In the genomic region with DNA sequence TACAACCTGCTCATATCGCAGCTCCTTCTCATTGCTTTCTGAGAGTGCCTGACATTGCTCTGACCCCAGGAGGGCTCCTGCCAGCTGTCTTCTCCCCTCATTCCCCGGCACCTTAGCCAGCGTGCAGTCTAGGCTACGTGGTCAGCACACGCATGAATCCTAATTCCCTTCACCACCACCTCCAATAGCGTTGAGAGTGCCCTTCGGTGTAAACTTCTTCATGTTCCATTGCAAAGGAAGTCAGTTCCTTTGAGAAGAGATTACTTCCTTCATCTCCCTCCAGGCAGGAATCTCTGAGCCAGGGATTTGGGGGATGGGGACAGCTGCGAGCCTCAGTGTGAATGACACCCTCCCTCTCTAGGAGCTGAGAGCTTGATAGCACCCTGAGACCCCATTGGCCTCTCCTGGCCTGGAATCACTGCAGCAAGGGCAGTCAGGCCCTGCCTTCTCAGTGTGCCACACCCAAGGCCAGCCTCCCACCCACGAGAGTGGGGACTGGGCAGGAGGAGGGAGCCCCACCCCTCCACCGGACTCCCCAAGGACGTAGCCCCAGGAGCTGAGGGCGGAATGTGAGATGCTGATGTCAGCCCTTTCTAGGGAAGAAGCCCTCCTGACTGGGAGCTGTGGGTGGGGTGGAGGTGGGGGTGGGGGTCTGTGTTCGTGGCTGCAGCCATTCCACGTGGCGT, we compare ENCODE assay signal across 20 cellular contexts. TPM values are rescaled to one million over a fixed set of nuclear protein-coding genes. Genes with fewer than 3 reads are reported as not detected.
A peak's percentile ranks its signal among the peaks of the same experiment; 100 is the strongest.
DNase-seq lines count a peak whose midpoint lies in the region; ATAC-seq and TF ChIP-seq lines count a peak whose summit lies in the region.
"Had no signal": no experiment of that assay in that cellular context is flagged by ENCODE, and none has a peak within 500 bp of the region (broad histone marks: within the 10 kb centered on the region; RNA-seq: fewer than 3 reads in every experiment).

No MANE protein-coding gene starts in this region.

- peaks cover 59% of the 10 kb centered on the region for H3K9me3 Mint-ChIP-seq in endodermal cell

- intact Hi-C loops in cardiac septum (cut with DNase I): no loop called here

- H3K4me3 Mint-ChIP-seq in endodermal cell: no peak overlapping the region
- H3K4me3 Mint-ChIP-seq: CD8-positive, alpha-beta memory T cell had no signal

- H3K4me1 ChIP-seq in right atrium auricular region (no peaks in the 10 kb centered on the region), endodermal cell (ENCODE audit: control insufficient read depth, insufficient read depth, low read length) (no peaks in the 10 kb centered on the region), osteoblast (ENCODE audit: insufficient read depth, low read length) (no peaks in the 10 kb centered on the region)

- H3K27me3 ChIP-seq in right atrium auricular region (no peaks in the 10 kb centered on the region), endodermal cell (ENCODE audit: control insufficient read depth, insufficient read depth, low read length, poor library complexity, severe bottlenecking) (no peaks in the 10 kb centered on the region), osteoblast (ENCODE audit: insufficient read depth, low read length) (no peaks in the 10 kb centered on the region)

- no peak for TF ChIP-seq CTCF in right atrium auricular region (IDR thresholded peaks at IDR 0.05)
- TF ChIP-seq CTCF in endodermal cell (conservative IDR thresholded peaks at IDR 0.05): no peak
- TF ChIP-seq CTCF in osteoblast (IDR thresholded peaks at IDR 0.05; ENCODE audit: extremely low read depth, low read depth, low read length): no peak

- H2AFZ ChIP-seq in osteoblast (ENCODE audit: low read length): no peak overlapping the region
- H2AFZ ChIP-seq: PC-9 had no signal

- H3K27ac ChIP-seq in right atrium auricular region (no peak overlapping the region), endodermal cell (ENCODE audit: low read depth, low read length) (no peak overlapping the region), osteoblast (ENCODE audit: low read depth, low read length) (no peak overlapping the region)
- H3K27ac ChIP-seq: KMS-11, PC-9, RWPE1 had no signal

- WGBS in endodermal cell (ENCODE audit: insufficient coverage in 1 of 2, insufficient read length in 1 of 2), 2 experiments: 93 to 94% methylated on average over 8 to 14 of the region's 15 CpGs

- H3K9ac ChIP-seq in endodermal cell (ENCODE audit: extremely low read depth, low read length, poor library complexity, severe bottlenecking): no peak overlapping the region
- H3K9ac ChIP-seq: KMS-11 had no signal

- DNase-seq in cardiac septum (ENCODE audit: low spot score): peak; percentile 50
- no peak for DNase-seq in right atrium auricular region (ENCODE audit: low spot score)
- no peak for DNase-seq in endodermal cell
- DNase-seq in osteoblast (ENCODE audit: insufficient read length, low spot score, missing footprints): peak; percentile 48
- DNase-seq in HPDE6-E6E7 (ENCODE audit: extremely low spot score): no peak
- DNase-seq: ACHN, C1 segment of cervical spinal cord, GOT3, MV-4-11, NCI-H1417, NCI-H187 treated with DMSO at 0.1 percent for 48 hours, NCI-H2227 treated with DMSO at 0.1 percent for 48 hours, NCI-H524 treated with DMSO at 0.1 percent for 48 hours, PC-9 had no signal

- H4K20me1 ChIP-seq in osteoblast (ENCODE audit: insufficient read depth, low read length): no peaks in the 10 kb centered on the region

- H3K4me2 ChIP-seq in osteoblast (ENCODE audit: insufficient read depth, low read length): no peak overlapping the region
- H3K4me2 ChIP-seq: KMS-11, PC-9 had no signal

- H3K36me3 ChIP-seq in right atrium auricular region (peaks cover 3% of the 10 kb centered on the region), endodermal cell (ENCODE audit: control insufficient read depth, insufficient read depth, low read length) (peaks cover 8% of the 10 kb centered on the region), osteoblast (ENCODE audit: insufficient read depth, low read length) (peaks cover 9% of the 10 kb centered on the region)

- peaks cover 9% of the 10 kb centered on the region for H3K27me3 Mint-ChIP-seq in endodermal cell (ENCODE audit: insufficient read depth)
- H3K27me3 Mint-ChIP-seq: CD8-positive, alpha-beta memory T cell had no signal

- H3K9me3 ChIP-seq in right atrium auricular region (peaks cover 0 to 14% of the 10 kb centered on the region in 2 donors), endodermal cell (ENCODE audit: control insufficient read depth, low read length) (peaks cover 56% of the 10 kb centered on the region), osteoblast (ENCODE audit: low read depth, low read length) (peaks cover 20% of the 10 kb centered on the region)

- no peaks in the 10 kb centered on the region for H3K4me1 Mint-ChIP-seq in endodermal cell
- H3K4me1 Mint-ChIP-seq: CD8-positive, alpha-beta memory T cell had no signal

- peaks cover 19% of the 10 kb centered on the region for H3K36me3 Mint-ChIP-seq in endodermal cell (ENCODE audit: low read depth)

- H3K4me3 ChIP-seq in right atrium auricular region (no peak overlapping the region), endodermal cell (ENCODE audit: low read length) (peak overlapping the region; percentile 5), osteoblast (ENCODE audit: insufficient read depth, low read length) (no peak overlapping the region)

- H3K27ac Mint-ChIP-seq in endodermal cell: no peak overlapping the region

- H3K79me2 ChIP-seq in osteoblast (ENCODE audit: insufficient read depth, low read length): no peaks in the 10 kb centered on the region

- ATAC-seq in HG03521 (IDR thresholded peaks at IDR 0.05; ENCODE audit: unreplicated experiment) (no peak), HG02870 (IDR thresholded peaks at IDR 0.05; ENCODE audit: unreplicated experiment) (no peak)
- ATAC-seq: HCT116 had no signal

RNA-seq across cellular contexts. Expression of gene SLC66A2, which starts 53.4 kb away (rescaled TPM):
- total RNA-seq in cardiac septum: 23.5 TPM
- 10 to 100 TPM; 21.4 to 22.9 TPM for total RNA-seq in right atrium auricular region
- total RNA-seq in endodermal cell: 10 to 100 TPM; 30.3 to 32.4 TPM
- 16.2 TPM for polyA plus RNA-seq in endodermal cell (2013, experiment 1 of 2)
- polyA plus RNA-seq in endodermal cell (2013, experiment 2 of 2): 16.9 TPM
- 31.8 and 35.8 TPM in 2 replicates for total RNA-seq in osteoblast

Comparison
In these comparisons a context has a peak if more than half of its experiments do, and no peak if none do; other contexts are left out.
1. DNase-seq: peak in cardiac septum (single experiment) and osteoblast (single experiment); none in right atrium auricular region (single experiment), endodermal cell (single experiment) and HPDE6-E6E7 (single experiment).